Comparison of ENCODE assay signal across 8 cellular contexts in genomic region chrX:72572248-72573157, GRCh38. TPM values are rescaled to one million over a fixed set of nuclear protein-coding genes. Genes with fewer than 3 reads are reported as not detected.
A peak's percentile ranks its signal among the peaks of the same experiment; 100 is the strongest.
DNase-seq lines count a peak whose midpoint lies in the region; ATAC-seq and TF ChIP-seq lines count a peak whose summit lies in the region.

Gene HDAC8 (minus strand): TSS chrX:72572843. CDS start chrX:72572761, 82 bp downstream.

- H3K36me3 ChIP-seq in HUES64 (ENCODE audit: insufficient read depth, low read length), result peaks cover 23% of the 10 kb centered on the region
- peaks cover 32% of the 10 kb centered on the region for H3K36me3 ChIP-seq in NT2/D1 (ENCODE audit: insufficient read depth, insufficient read length, low read length)
- H3K36me3 ChIP-seq in esophagus (ENCODE audit: control insufficient read depth in 2 of 2, insufficient read depth in 2 of 2, low read length in 1 of 2), result peaks cover 0 to 4% of the 10 kb centered on the region in 2 donors
- peaks cover 0 to 17% (median 14%) of the 10 kb centered on the region in 4 donors for H3K36me3 ChIP-seq in stomach

- peak within 1 kb of the TSS; percentile 94 for H3K4me3 ChIP-seq in HUES64 (ENCODE audit: low read length)
- H3K4me3 ChIP-seq in NT2/D1 (ENCODE audit: insufficient read length, low read depth), result peak within 1 kb of the TSS; percentile 76
- H3K4me3 ChIP-seq in esophagus (ENCODE audit: low read depth in 1 of 2, low read length in 2 of 2), result peak within 1 kb of the TSS; percentile 66 to 69
- H3K4me3 ChIP-seq in stomach, result peak within 1 kb of the TSS; percentile 46 to 65 (median 58)

- ATAC-seq in GM21528 (IDR thresholded peaks at IDR 0.05; ENCODE audit: low FRiP score, unreplicated experiment), result peak; percentile 97

- no peaks in the 10 kb centered on the region for H3K27me3 ChIP-seq in HUES64 (ENCODE audit: insufficient read depth, low read length)
- no peaks in the 10 kb centered on the region for H3K27me3 ChIP-seq in NT2/D1 (ENCODE audit: insufficient read depth, insufficient read length)
- no peaks in the 10 kb centered on the region for H3K27me3 ChIP-seq in esophagus (ENCODE audit: control insufficient read depth in 1 of 2, insufficient read depth in 2 of 2, low read length in 2 of 2)
- no peaks in the 10 kb centered on the region for H3K27me3 ChIP-seq in stomach

- TF ChIP-seq EP300 in stomach (IDR thresholded peaks at IDR 0.05), result no peak

- intact Hi-C loops in stomach (cut with DNase I; ENCODE audit: low total_unique reads), result no loop called here

- no peak for TF ChIP-seq CTCF in stomach (IDR thresholded peaks at IDR 0.05)

- H3K4me1 ChIP-seq in HUES64 (ENCODE audit: insufficient read depth, low read length), result peaks cover 2% of the 10 kb centered on the region; the same call in 1 of the 2 replicates
- H3K4me1 ChIP-seq in NT2/D1 (ENCODE audit: insufficient read depth, insufficient read length), result no peaks in the 10 kb centered on the region
- H3K4me1 ChIP-seq in esophagus (ENCODE audit: control insufficient read depth in 2 of 2, insufficient read depth in 2 of 2, low read length in 1 of 2), result no peaks in the 10 kb centered on the region
- peaks cover 0 to 4% (median 0%) of the 10 kb centered on the region in 4 donors for H3K4me1 ChIP-seq in stomach

- DNase-seq in DMS53 treated with DMSO at 0.1 percent for 48 hours (lab: John Stamatoyannopoulos, UW; ENCODE audit: unreplicated experiment), result peak; percentile 80
- DNase-seq in NT2/D1 (ENCODE audit: low read depth, low spot score), result peak; percentile 75
- peak; percentile 21 for DNase-seq in activated T-cell treated with anti-CD3 and anti-CD28 coated beads for 4 hours
- peak; percentile 59 for DNase-seq in mucosa of gallbladder (ENCODE audit: low spot score)
- DNase-seq in stomach, result peak; percentile 61

- H3K9me3 ChIP-seq in HUES64 (ENCODE audit: insufficient read depth, low read depth, low read length), result no peaks in the 10 kb centered on the region
- H3K9me3 ChIP-seq in NT2/D1 (ENCODE audit: insufficient read depth, low read length), result no peaks in the 10 kb centered on the region
- H3K9me3 ChIP-seq in esophagus (ENCODE audit: control insufficient read depth in 2 of 2, insufficient read depth in 1 of 2, low read depth in 1 of 2, low read length in 1 of 2), result no peaks in the 10 kb centered on the region
- H3K9me3 ChIP-seq in stomach, result no peaks in the 10 kb centered on the region

- TF ChIP-seq POLR2A in stomach (IDR thresholded peaks at IDR 0.05), result no peak

- peak within 1 kb of the TSS; percentile 87 for H3K9ac ChIP-seq in HUES64 (ENCODE audit: low read depth, low read length)
- H3K9ac ChIP-seq in NT2/D1 (ENCODE audit: insufficient read length, low read depth), result peak within 1 kb of the TSS; percentile 89

- under 1% methylated on average over 36 of the region's 36 CpGs for WGBS in HUES64
- 0 to 26% methylated on average over 36 of the region's 36 CpGs for WGBS in esophagus, 2 donors
- 0 to 36% (median 2%) methylated on average over 27 to 36 of the region's 36 CpGs for WGBS in stomach, 5 donors

- H3K27ac ChIP-seq in HUES64 (ENCODE audit: low read depth, low read length) (peak within 1 kb of the TSS; percentile 29), esophagus (ENCODE audit: low read depth in 2 of 2, low read length in 1 of 2) (peak within 1 kb of the TSS; percentile 15 to 52), stomach (peak within 1 kb of the TSS; percentile 34 to 81 (median 75))

RNA-seq across cellular contexts. Expression of gene HDAC8, which starts in this region (rescaled TPM):
- 14.9 TPM for polyA plus RNA-seq in HUES64 (2013, experiment 1 of 2)
- 16.4 TPM for polyA plus RNA-seq in HUES64 (2013, experiment 2 of 2)
- polyA plus RNA-seq in esophagus (10 to 100 TPM; 13.9 to 31.1 TPM), stomach (10 to 100 TPM; 26.3 to 32.4 (median 31.2) TPM)
- total RNA-seq in mucosa of gallbladder (28.7 TPM), stomach (10 to 100 TPM; 13.0 to 61.1 (median 43.3) TPM)

Comparison
In these comparisons a context has a peak if more than half of its experiments do, and no peak if none do; other contexts are left out.
1. Peak in every context shown above with its lines: DNase-seq, ATAC-seq, H3K4me3 ChIP-seq and H3K27ac ChIP-seq.
2. DNase-seq: peak in every context shown above with its lines; median percentile 80 in DMS53 treated with DMSO at 0.1 percent for 48 hours; 75 in NT2/D1; 61 in stomach; 59 in mucosa of gallbladder; 21 in activated T-cell treated with anti-CD3 and anti-CD28 coated beads for 4 hours.